Comparison of ENCODE assay signal across 8 cellular contexts in the genomic region with DNA sequence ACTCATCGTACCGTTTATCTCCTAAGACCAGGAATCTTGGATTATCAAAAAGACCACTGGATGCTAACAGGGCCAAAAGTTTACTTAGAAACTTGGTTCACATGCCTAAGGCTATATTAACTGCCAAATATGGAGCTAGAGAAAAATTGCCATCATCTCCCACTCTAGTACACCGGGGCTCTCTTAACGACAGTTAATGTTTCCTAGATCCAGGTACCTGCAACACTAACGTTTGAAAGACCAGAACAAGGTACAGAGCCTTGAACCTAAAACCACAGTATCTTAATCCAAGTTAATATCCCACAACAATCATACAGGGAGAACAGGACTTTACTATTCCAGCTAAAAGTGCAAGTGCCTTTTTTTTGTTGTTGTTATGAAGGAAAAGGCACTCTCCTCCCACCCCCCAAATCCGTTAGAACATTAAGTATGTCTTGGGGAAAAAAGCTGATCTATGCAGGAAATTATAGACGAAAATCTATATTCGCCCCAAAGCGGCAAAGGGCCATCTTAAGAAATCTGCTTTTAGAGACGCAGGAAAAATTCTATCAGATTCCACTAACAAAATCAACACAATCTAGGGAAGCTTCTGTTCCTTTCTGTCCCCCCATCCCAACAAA. TPM values are rescaled to one million over a fixed set of nuclear protein-coding genes. Genes with fewer than 3 reads are reported as not detected.
A peak's percentile ranks its signal among the peaks of the same experiment; 100 is the strongest.
DNase-seq lines count a peak whose midpoint lies in the region; ATAC-seq, FAIRE-seq and TF ChIP-seq lines count a peak whose summit lies in the region.

No MANE protein-coding gene starts in this region.

- H3K27ac ChIP-seq in heart right ventricle (peak overlapping the region in 9 of 10 donors; percentile 89 to 99 (median 98)), GM12878 (ENCODE audit: control insufficient read depth, insufficient read depth) (peak overlapping the region; percentile 92), lung (ENCODE audit: low read depth in 1 of 2, low read length in 1 of 2) (peak overlapping the region; percentile 68 to 94), vagina (peak overlapping the region; percentile 95)

- ATAC-seq in heart right ventricle: no peak
- no peak for ATAC-seq in left cardiac atrium
- ATAC-seq in GM12878: no peak
- no peak for ATAC-seq in lung (ENCODE audit: insufficient read depth, low FRiP score)
- ATAC-seq in HG03280 (IDR thresholded peaks at IDR 0.05; ENCODE audit: unreplicated experiment): no peak
- ATAC-seq in GM21390 (IDR thresholded peaks at IDR 0.05; ENCODE audit: unreplicated experiment): no peak

- H3K9me3 ChIP-seq in heart right ventricle (no peaks in the 10 kb centered on the region), GM12878 (replicated peaks; ENCODE audit: control insufficient read depth, insufficient read depth, low read length) (no peaks in the 10 kb centered on the region), lung (ENCODE audit: control insufficient read depth in 2 of 2, insufficient read depth in 1 of 2, low read length in 1 of 2) (no peaks in the 10 kb centered on the region), vagina (no peaks in the 10 kb centered on the region)

- TF ChIP-seq POLR2A in GM12878 (IDR thresholded peaks at IDR 0.05; ENCODE audit: low read depth, low read length): no peak
- no peak for TF ChIP-seq POLR2A in vagina (IDR thresholded peaks at IDR 0.05)

- POLR2A ChIA-PET in GM12878 (lab: Charles Lee): interaction anchor here (0.9 to 8.7 kb wide), 5 partner anchors 12 to 158 kb away, joined by 3 to 72 read pairs (median 5); a partner anchor contains a TSS

- H3K4me3 ChIP-seq in heart right ventricle: peak overlapping the region; percentile 69 to 98 (median 90)
- H3K4me3 ChIP-seq in GM12878: peak overlapping the region; percentile 77
- H3K4me3 ChIP-seq in lung: peak overlapping the region; percentile 82
- H3K4me3 ChIP-seq in vagina: peak overlapping the region; percentile 62 to 96

- no TSS peak for BruUV-seq in GM12878 (replicated peaks; lab: Mats Ljungman, UMichigan)

- H3K79me2 ChIP-seq in GM12878 (ENCODE audit: control insufficient read depth, insufficient read depth, low read length): peaks cover 65% of the 10 kb centered on the region

- CTCF ChIA-PET in GM12878 (lab: Yijun Ruan, JAX): interaction anchor here (0.8 to 7.0 kb wide), 7 partner anchors 11 to 56 kb away, joined by 3 to 40 read pairs (median 9); a partner anchor contains a TSS

- WGBS in heart right ventricle, 2 donors: 8 to 11% methylated on average over 10 of the region's 10 CpGs
- WGBS in GM12878 (ENCODE audit: insufficient coverage, insufficient replicate concordance, low lambda C conversion rate, missing lambda C conversion rate): 11% methylated on average over 10 of the region's 10 CpGs
- 14 to 15% methylated on average over 10 of the region's 10 CpGs for WGBS in lung, 2 donors

- in situ Hi-C loops in GM12878 (cut with MboI): no loop called here

- DNase-seq in heart right ventricle (no peak), left cardiac atrium (no peak), GM12878 (ENCODE audit: low read depth, low spot score) (no peak), lung (ENCODE audit: low spot score) (no peak), vagina (ENCODE audit: extremely low spot score in 2 of 2) (no peak), NCI-H1930 (lab: John Stamatoyannopoulos, UW) (no peak)

- TF ChIP-seq CTCF in heart right ventricle (IDR thresholded peaks at IDR 0.05) (no peak), GM12878 (IDR thresholded peaks at IDR 0.05 in 2 of 3, conservative IDR thresholded peaks at IDR 0.05 in 1 of 3; ENCODE audit: control insufficient read depth in 2 of 3, extremely low read depth in 1 of 3, insufficient read depth in 1 of 3, low read depth in 3 of 3, low read length in 3 of 3) (no peak), lung (IDR thresholded peaks at IDR 0.05; ENCODE audit: control extremely low read depth, extremely low read depth) (no peak), vagina (IDR thresholded peaks at IDR 0.05) (no peak)

- intact Hi-C loops in heart right ventricle (cut with DNase I) (loop anchor here in 7 of 10 donors (2.0 to 10.0 kb wide), 3 partner anchors 50 to 53 kb away; a partner anchor contains a TSS), left cardiac atrium (cut with DNase I) (loop anchor here in 1 of 2 donors (10.0 kb wide), 1 partner anchor 53 kb away; a partner anchor contains a TSS), GM12878 (cut with micrococcal nuclease; ENCODE audit: unreplicated experiment) (loop anchor here (2.0 kb wide), 1 partner anchor 27 kb away; no protein-coding TSS in a partner anchor), vagina (cut with DNase I) (loop anchor here (2.0 kb wide), 1 partner anchor 53 kb away; a partner anchor contains a TSS)

- H3K9ac ChIP-seq in GM12878 (ENCODE audit: control insufficient read depth, insufficient read depth, low read length): peak overlapping the region; percentile 95

- H4K20me1 ChIP-seq in GM12878 (ENCODE audit: control insufficient read depth, insufficient read depth): peaks cover 4% of the 10 kb centered on the region; the same call in 1 of the 2 replicates

- SMC1A ChIA-PET in GM12878 (lab: Charles Lee; ENCODE audit: uncharacterized antibody, unreplicated experiment): interaction anchor here (1.0 to 8.5 kb wide), 5 partner anchors 14 to 176 kb away, joined by 3 to 98 read pairs (median 4); a partner anchor contains a TSS

- peaks cover 8 to 57% (median 50%) of the 10 kb centered on the region in 9 donors for H3K4me1 ChIP-seq in heart right ventricle
- peaks cover 5% of the 10 kb centered on the region; the same call in 1 of the 2 replicates for H3K4me1 ChIP-seq in GM12878 (ENCODE audit: control insufficient read depth, insufficient read depth, low read length)
- H3K4me1 ChIP-seq in lung (ENCODE audit: control insufficient read depth in 2 of 2, insufficient read depth in 2 of 2, low read length in 2 of 2): peaks cover 2 to 23% of the 10 kb centered on the region in 2 donors
- H3K4me1 ChIP-seq in vagina: peaks cover 62% of the 10 kb centered on the region

- TF ChIP-seq EP300 in GM12878 (IDR thresholded peaks at IDR 0.05; ENCODE audit: borderline replicate concordance in 1 of 2, control insufficient read depth in 1 of 2, low read depth in 2 of 2, low read length in 2 of 2): no peak

- no peaks in the 10 kb centered on the region for H3K27me3 ChIP-seq in heart right ventricle
- H3K27me3 ChIP-seq in GM12878 (replicated peaks in 1 of 2; ENCODE audit: control insufficient read depth in 2 of 2, insufficient read depth in 2 of 2, low read length in 1 of 2): no peaks in the 10 kb centered on the region
- no peaks in the 10 kb centered on the region for H3K27me3 ChIP-seq in lung (ENCODE audit: control insufficient read depth, insufficient read depth)
- H3K27me3 ChIP-seq in vagina: no peaks in the 10 kb centered on the region

- peak overlapping the region; percentile 34; the same call in 1 of the 2 replicates for H2AFZ ChIP-seq in GM12878 (ENCODE audit: control insufficient read depth, low read depth, low read length)

- no peak for FAIRE-seq in GM12878 (lab: Jason Lieb, UNC)

- peak overlapping the region; percentile 91 for H3K4me2 ChIP-seq in GM12878 (ENCODE audit: control insufficient read depth, insufficient read depth)

- RAD21 ChIA-PET in GM12878 (lab: Charles Lee; ENCODE audit: unreplicated experiment): interaction anchor here (1.6 to 3.7 kb wide), 2 partner anchors 26 to 52 kb away, joined by 3 to 28 read pairs; a partner anchor contains a TSS

- H3K36me3 ChIP-seq in heart right ventricle: no peaks in the 10 kb centered on the region
- H3K36me3 ChIP-seq in GM12878 (ENCODE audit: control insufficient read depth in 2 of 2, insufficient read depth in 2 of 2, low read length in 1 of 2): no peaks in the 10 kb centered on the region
- no peaks in the 10 kb centered on the region for H3K36me3 ChIP-seq in lung (ENCODE audit: control insufficient read depth in 2 of 2, insufficient read depth in 2 of 2, low read length in 2 of 2)
- H3K36me3 ChIP-seq in vagina: no peaks in the 10 kb centered on the region

- no peak for TF ChIP-seq RAD21 in GM12878 (IDR thresholded peaks at IDR 0.05; ENCODE audit: insufficient read depth, low read depth, low read length)

RNA-seq across cellular contexts. Expression of a gene that starts 1.3 kb away (rescaled TPM):
- 100 to 1,000 TPM in 2 of 10 donors, 10 to 100 TPM in 8; 75.7 to 119 (median 89.8) TPM for total RNA-seq in heart right ventricle
- polyA plus RNA-seq in heart right ventricle: 10 to 100 TPM; 10.6 to 24.2 TPM
- 100 to 1,000 TPM in 1 of 2 donors, 10 to 100 TPM in 1; 68.5 to 110 TPM for total RNA-seq in left cardiac atrium
- total RNA-seq in GM12878 (2013; cell fraction: nucleolus; rRNA removed): 106 and 108 TPM in 2 replicates
- total RNA-seq in GM12878 (2014; rRNA removed): 107 and 123 TPM in 2 replicates
- 145 and 149 TPM in 2 replicates for total RNA-seq in GM12878 (2014; rRNA removed; fragmentation: Illumina TruSeq; extraction: Trizol)
- total RNA-seq in GM12878 (2021): 160 and 167 TPM in 2 replicates
- 56.2 TPM for polyA plus RNA-seq in GM12878 (2011; ENCODE audit: low read depth)
- polyA plus RNA-seq in GM12878 (2011; rRNA removed): 112 and 166 TPM in 2 replicates
- 39.6 and 49.1 TPM in 2 replicates for polyA plus RNA-seq in GM12878 (2011; cell fraction: cytosol; rRNA removed)
- polyA plus RNA-seq in GM12878 (2011; cell fraction: nucleus; rRNA removed): 37.8 and 48.3 TPM in 2 replicates
- polyA plus RNA-seq in GM12878 (2012): 69.8 and 79.6 TPM in 2 replicates
- 176 and 211 TPM in 2 replicates for polyA plus RNA-seq in GM12878 (2014; fragmentation: Illumina TruSeq; extraction: Trizol)
- 10 to 100 TPM; 22.2 to 27.9 TPM for polyA plus RNA-seq in GM12878 (2014; fragmentation: Nextera tagmentation; extraction: Ambion mirVana)
- 81.8 and 97.1 TPM in 2 replicates for polyA plus RNA-seq in GM12878 (2014; rRNA removed)
- polyA plus RNA-seq in GM12878 (2016; fragmentation: Nextera tagmentation; extraction: Ambion mirVana): 10 to 100 TPM; 62.7 to 67.7 TPM
- 74.1 and 93.0 TPM in 2 replicates for polyA minus RNA-seq in GM12878 (2011; rRNA and poly(A)+ RNA removed)
- 36.3 and 40.0 TPM in 2 replicates for polyA minus RNA-seq in GM12878 (2011; cell fraction: cytosol; rRNA and poly(A)+ RNA removed)
- polyA minus RNA-seq in GM12878 (2011; cell fraction: nucleus; rRNA and poly(A)+ RNA removed): 26.8 and 45.4 TPM in 2 replicates
- total RNA-seq in lung: 100 to 1,000 TPM in 1 of 2 donors, 10 to 100 TPM in 1; 86.2 to 112 TPM
- polyA plus RNA-seq in lung: 10 to 100 TPM; 16.1 to 51.4 TPM
- total RNA-seq in vagina: 53.5 TPM

RNA-seq across cellular contexts. Expression of a gene that starts 41.6 kb away (rescaled TPM):
- under 1 TPM in 9 of 10 donors, not detected in 1; 0.10 to 0.56 (median 0.34) TPM for total RNA-seq in heart right ventricle
- under 1 TPM in 1 of 2 donors, not detected in 1; 0.01 TPM for polyA plus RNA-seq in heart right ventricle
- total RNA-seq in left cardiac atrium: under 1 TPM; 0.62 to 0.65 TPM
- not detected in 2 replicates for total RNA-seq in GM12878 (2013; cell fraction: nucleolus; rRNA removed)
- 0.06 TPM in 1 of 2 replicates, not detected in the other for total RNA-seq in GM12878 (2014; rRNA removed)
- total RNA-seq in GM12878 (2014; rRNA removed; fragmentation: Illumina TruSeq; extraction: Trizol): not detected in 2 replicates
- total RNA-seq in GM12878 (2021): not detected in 2 replicates
- polyA plus RNA-seq in GM12878 (2011; ENCODE audit: low read depth): 0.08 TPM
- 0.04 and 0.05 TPM in 2 replicates for polyA plus RNA-seq in GM12878 (2011; rRNA removed)
- not detected in 2 replicates for polyA plus RNA-seq in GM12878 (2011; cell fraction: cytosol; rRNA removed)
- polyA plus RNA-seq in GM12878 (2011; cell fraction: nucleus; rRNA removed): not detected in 2 replicates
- 0.11 and 0.16 TPM in 2 replicates for polyA plus RNA-seq in GM12878 (2012)
- not detected in 2 replicates for polyA plus RNA-seq in GM12878 (2014; fragmentation: Illumina TruSeq; extraction: Trizol)
- polyA plus RNA-seq in GM12878 (2014; fragmentation: Nextera tagmentation; extraction: Ambion mirVana): not detected
- not detected in 2 replicates for polyA plus RNA-seq in GM12878 (2014; rRNA removed)
- under 1 TPM in 1 of 2 experiments, not detected in 1; 0.24 TPM for polyA plus RNA-seq in GM12878 (2016; fragmentation: Nextera tagmentation; extraction: Ambion mirVana)
- not detected in 2 replicates for polyA minus RNA-seq in GM12878 (2011; rRNA and poly(A)+ RNA removed)
- polyA minus RNA-seq in GM12878 (2011; cell fraction: cytosol; rRNA and poly(A)+ RNA removed): not detected in 2 replicates
- polyA minus RNA-seq in GM12878 (2011; cell fraction: nucleus; rRNA and poly(A)+ RNA removed): not detected in 2 replicates
- total RNA-seq in lung: 10 to 100 TPM; 16.0 to 16.3 TPM
- polyA plus RNA-seq in lung: 1 to 10 TPM; 2.7 to 3.2 TPM
- 0.74 TPM for total RNA-seq in vagina

RNA-seq across cellular contexts. Expression of a gene that starts 52.5 kb away (rescaled TPM):
- 10 to 100 TPM; 71.2 to 98.7 (median 81.5) TPM for total RNA-seq in heart right ventricle
- polyA plus RNA-seq in heart right ventricle: 10 to 100 TPM; 43.8 to 45.1 TPM
- 10 to 100 TPM; 77.9 to 84.5 TPM for total RNA-seq in left cardiac atrium
- total RNA-seq in GM12878 (2013; cell fraction: nucleolus; rRNA removed): 77.8 and 90.3 TPM in 2 replicates
- 58.9 and 69.6 TPM in 2 replicates for total RNA-seq in GM12878 (2014; rRNA removed)
- 78.9 and 79.7 TPM in 2 replicates for total RNA-seq in GM12878 (2014; rRNA removed; fragmentation: Illumina TruSeq; extraction: Trizol)
- total RNA-seq in GM12878 (2021): 44.2 and 49.2 TPM in 2 replicates
- polyA plus RNA-seq in GM12878 (2011; ENCODE audit: low read depth): 26.0 TPM
- 64.5 and 102 TPM in 2 replicates for polyA plus RNA-seq in GM12878 (2011; rRNA removed)
- 23.5 and 27.0 TPM in 2 replicates for polyA plus RNA-seq in GM12878 (2011; cell fraction: cytosol; rRNA removed)
- 26.5 and 27.0 TPM in 2 replicates for polyA plus RNA-seq in GM12878 (2011; cell fraction: nucleus; rRNA removed)
- polyA plus RNA-seq in GM12878 (2012): 38.0 and 55.9 TPM in 2 replicates
- polyA plus RNA-seq in GM12878 (2014; fragmentation: Illumina TruSeq; extraction: Trizol): 69.0 and 85.5 TPM in 2 replicates
- 10 to 100 TPM; 19.4 to 25.3 TPM for polyA plus RNA-seq in GM12878 (2014; fragmentation: Nextera tagmentation; extraction: Ambion mirVana)
- polyA plus RNA-seq in GM12878 (2014; rRNA removed): 36.4 and 42.3 TPM in 2 replicates
- 10 to 100 TPM; 60.3 to 62.9 TPM for polyA plus RNA-seq in GM12878 (2016; fragmentation: Nextera tagmentation; extraction: Ambion mirVana)
- 35.5 and 45.0 TPM in 2 replicates for polyA minus RNA-seq in GM12878 (2011; rRNA and poly(A)+ RNA removed)
- 16.2 and 21.5 TPM in 2 replicates for polyA minus RNA-seq in GM12878 (2011; cell fraction: cytosol; rRNA and poly(A)+ RNA removed)
- polyA minus RNA-seq in GM12878 (2011; cell fraction: nucleus; rRNA and poly(A)+ RNA removed): 13.9 and 20.7 TPM in 2 replicates
- 100 to 1,000 TPM in 1 of 2 donors, 10 to 100 TPM in 1; 54.3 to 102 TPM for total RNA-seq in lung
- polyA plus RNA-seq in lung: 10 to 100 TPM; 29.0 to 35.8 TPM
- 47.9 TPM for total RNA-seq in vagina
